In the genomic region with DNA sequence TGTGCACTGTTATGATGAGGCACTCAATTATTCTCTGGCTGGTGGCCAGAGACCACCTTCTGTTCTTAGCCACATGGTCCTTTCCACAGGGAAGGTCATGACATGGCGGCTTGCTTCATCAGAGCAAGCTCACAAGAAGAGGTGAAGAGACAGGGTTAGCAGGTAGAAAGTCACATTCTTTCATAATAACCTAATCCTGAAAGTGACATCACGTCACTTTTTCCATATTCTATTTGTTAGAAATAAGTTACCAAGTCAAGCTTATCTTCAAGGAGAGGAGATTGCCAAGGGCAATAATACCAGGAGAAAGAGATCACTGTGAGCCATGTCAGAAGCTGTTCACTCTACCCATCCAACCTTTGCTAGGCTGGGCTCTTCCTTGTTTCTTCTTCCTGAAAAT, we compare ENCODE assay signal across 1 cellular context.
TF ChIP-seq lines count a peak whose summit lies in the region.

No MANE protein-coding gene starts in this region.

TF ChIP-seq in IMR-90, 13 proteins besides CTCF, POLR2A, EP300 and RAD21:
- TF ChIP-seq RFX5 (IDR thresholded peaks at IDR 0.05; ENCODE audit: low read depth, low read length) (no peak), NFE2L2 (IDR thresholded peaks at IDR 0.05; ENCODE audit: low read depth, low read length) (no peak), FOS (IDR thresholded peaks at IDR 0.05; ENCODE audit: low read depth, low read length) (no peak)
- TF ChIP-seq, protein P1, sequence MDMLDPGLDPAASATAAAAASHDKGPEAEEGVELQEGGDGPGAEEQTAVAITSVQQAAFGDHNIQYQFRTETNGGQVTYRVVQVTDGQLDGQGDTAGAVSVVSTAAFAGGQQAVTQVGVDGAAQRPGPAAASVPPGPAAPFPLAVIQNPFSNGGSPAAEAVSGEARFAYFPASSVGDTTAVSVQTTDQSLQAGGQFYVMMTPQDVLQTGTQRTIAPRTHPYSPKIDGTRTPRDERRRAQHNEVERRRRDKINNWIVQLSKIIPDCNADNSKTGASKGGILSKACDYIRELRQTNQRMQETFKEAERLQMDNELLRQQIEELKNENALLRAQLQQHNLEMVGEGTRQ (IDR thresholded peaks at IDR 0.05; ENCODE audit: low read depth, low read length), result no peak
TF ChIP-seq in IMR-90: peak in this region for 0.
